ENCODE assay signal across 26 cellular contexts in genomic region chr11:134915212-134915611, GRCh38.
DNase-seq lines count a peak whose midpoint lies in the region; ATAC-seq and TF ChIP-seq lines count a peak whose summit lies in the region.
"Had no signal": no experiment of that assay in that cellular context is flagged by ENCODE, and none has a peak within 500 bp of the region (broad histone marks: within the 10 kb centered on the region; RNA-seq: fewer than 3 reads in every experiment).

No MANE protein-coding gene starts in this region.

- H3K36me3 ChIP-seq in right atrium auricular region (no peaks in the 10 kb centered on the region), uterus (no peaks in the 10 kb centered on the region)
- H3K36me3 ChIP-seq: gastrocnemius medialis, neutrophil had no signal

- ATAC-seq in HG03196 (IDR thresholded peaks at IDR 0.05; ENCODE audit: unreplicated experiment) = no peak
- no peak for ATAC-seq in GM18502 (IDR thresholded peaks at IDR 0.05; ENCODE audit: poor library complexity, unreplicated experiment)
- ATAC-seq: A549; activated CD8-positive, alpha-beta T cell treated with anti-CD3 and anti-CD28 coated beads, Interleukin-2, amount 10 ng/mL, durations not matched to agents 7 days and 5 days; gastrocnemius medialis had no signal

- intact Hi-C loops in uterus (cut with DNase I; ENCODE audit: low total_unique reads) = no loop called here

- H3K27me3 ChIP-seq in right atrium auricular region (no peaks in the 10 kb centered on the region), uterus (no peaks in the 10 kb centered on the region)
- H3K27me3 ChIP-seq: gastrocnemius medialis, neutrophil had no signal

- H3K4me3 Mint-ChIP-seq in T-helper 2 cell treated with Interferon-gamma antibody and Interleukin-4, amounts not matched to agents 5 μg/mL and 100 μg/mL, for 36 hours = no peak overlapping the region
- H3K4me3 Mint-ChIP-seq: activated CD8-positive, alpha-beta T cell treated with anti-CD3 and anti-CD28 coated beads, Interleukin-2, amount 10 ng/mL, durations not matched to agents 7 days and 5 days; B cell; stimulated activated naive CD8-positive, alpha-beta T cell treated with anti-CD3 and anti-CD28 coated beads, Interleukin-15, Interleukin-2, amounts not matched to agents 100 ng/mL and 50 ng/mL, for 24 hours had no signal

- TF ChIP-seq POLR2A in uterus (IDR thresholded peaks at IDR 0.05) = no peak

- no peaks in the 10 kb centered on the region for H3K27me3 Mint-ChIP-seq in T-helper 2 cell treated with Interferon-gamma antibody and Interleukin-4, amounts not matched to agents 5 μg/mL and 100 μg/mL, for 36 hours (ENCODE audit: low read depth)

- H3K9me3 ChIP-seq in right atrium auricular region (no peaks in the 10 kb centered on the region), uterus (no peaks in the 10 kb centered on the region)
- H3K9me3 ChIP-seq: A549, gastrocnemius medialis, neutrophil had no signal

- no peaks in the 10 kb centered on the region for H3K36me3 Mint-ChIP-seq in T-helper 2 cell treated with Interferon-gamma antibody and Interleukin-4, amounts not matched to agents 5 μg/mL and 100 μg/mL, for 36 hours (ENCODE audit: low read depth)

- DNase-seq in NCI-H345 (lab: John Stamatoyannopoulos, UW) (peak; percentile 11), NCI-H345 treated with DMSO at 0.1 percent for 48 hours (lab: John Stamatoyannopoulos, UW; ENCODE audit: unreplicated experiment) (no peak), astrocyte of the spinal cord (ENCODE audit: low read depth, low spot score) (peak; percentile 29), right atrium auricular region (ENCODE audit: low spot score) (peak; percentile 81), uterus (peak; percentile 14 to 53)
- DNase-seq in T-helper 2 cell treated with Interferon-gamma antibody and Interleukin-4, amounts not matched to agents 5 μg/mL and 100 μg/mL, for 36 hours (ENCODE audit: low spot score) = no peak
- DNase-seq: activated CD4-positive, alpha-beta T cell treated with anti-CD3 and anti-CD28 coated beads for 1 hour; activated CD8-positive, alpha-beta T cell treated with anti-CD3 and anti-CD28 coated beads, Interleukin-2, amount 10 ng/mL, durations not matched to agents 7 days and 5 days; activated gamma-delta T cell; cerebellar nuclear complex; DND-41; gastrocnemius medialis; islet precursor cell; Karpas-422; mammary epithelial cell; NCI-H1048; NCI-H2029 treated with DMSO at 0.1 percent for 48 hours; stimulated activated CD4-positive, alpha-beta T cell treated with anti-CD3 and anti-CD28 coated beads, Interleukin-4, amount 100 ng/mL, for 24 hours; SW 1271; trophoblast cell had no signal

- no peaks in the 10 kb centered on the region for H3K4me1 Mint-ChIP-seq in T-helper 2 cell treated with Interferon-gamma antibody and Interleukin-4, amounts not matched to agents 5 μg/mL and 100 μg/mL, for 36 hours (ENCODE audit: low read depth)
- H3K4me1 Mint-ChIP-seq: B cell had no signal

- H3K27ac Mint-ChIP-seq in T-helper 2 cell treated with Interferon-gamma antibody and Interleukin-4, amounts not matched to agents 5 μg/mL and 100 μg/mL, for 36 hours = no peak overlapping the region
- H3K27ac Mint-ChIP-seq: activated CD8-positive, alpha-beta T cell treated with anti-CD3 and anti-CD28 coated beads, Interleukin-2, amount 10 ng/mL, durations not matched to agents 7 days and 5 days; B cell; stimulated activated naive CD8-positive, alpha-beta T cell treated with anti-CD3 and anti-CD28 coated beads, Interleukin-15, Interleukin-2, amounts not matched to agents 100 ng/mL and 50 ng/mL, for 24 hours had no signal

- H3K4me1 ChIP-seq in right atrium auricular region (no peaks in the 10 kb centered on the region), uterus (peaks cover 0 to 4% of the 10 kb centered on the region in 2 donors)
- H3K4me1 ChIP-seq: A549, gastrocnemius medialis had no signal

- in situ Hi-C loops in astrocyte of the spinal cord (cut with HindIII; ENCODE audit: low sequenced_read_pairs) = no loop called here

- H3K4me3 ChIP-seq in astrocyte of the spinal cord (ENCODE audit: low read depth, low read length) (no peak overlapping the region), right atrium auricular region (no peak overlapping the region), uterus (no peak overlapping the region)
- H3K4me3 ChIP-seq: A549, gastrocnemius medialis had no signal

- H3K27ac ChIP-seq in right atrium auricular region = no peak overlapping the region
- no peak overlapping the region for H3K27ac ChIP-seq in uterus
- H3K27ac ChIP-seq: A549, gastrocnemius medialis, neutrophil had no signal

- no peaks in the 10 kb centered on the region for H3K9me3 Mint-ChIP-seq in T-helper 2 cell treated with Interferon-gamma antibody and Interleukin-4, amounts not matched to agents 5 μg/mL and 100 μg/mL, for 36 hours
- H3K9me3 Mint-ChIP-seq: stimulated activated naive CD8-positive, alpha-beta T cell treated with anti-CD3 and anti-CD28 coated beads, Interleukin-15, Interleukin-2, amounts not matched to agents 100 ng/mL and 50 ng/mL, for 24 hours had no signal

- no peak for TF ChIP-seq CTCF in astrocyte of the spinal cord (IDR thresholded peaks at IDR 0.05; ENCODE audit: low read depth, low read length)
- no peak for TF ChIP-seq CTCF in right atrium auricular region (IDR thresholded peaks at IDR 0.05)
- TF ChIP-seq CTCF in uterus (IDR thresholded peaks at IDR 0.05) = no peak

Comparison
In these comparisons a context has a peak if more than half of its experiments do, and no peak if none do; other contexts are left out.
1. DNase-seq: peak in NCI-H345 (single experiment), astrocyte of the spinal cord (single experiment), right atrium auricular region (single experiment) and uterus (2 of 2); none in NCI-H345 treated with DMSO at 0.1 percent for 48 hours (single experiment) and T-helper 2 cell treated with Interferon-gamma antibody and Interleukin-4, amounts not matched to agents 5 μg/mL and 100 μg/mL, for 36 hours (single experiment).